Comparison of ENCODE assay signal across 1 cellular context in genomic region chr11:75812542-75813040, GRCh38.
TF ChIP-seq lines count a peak whose summit lies in the region.

No MANE protein-coding gene starts in this region.

TF ChIP-seq in SK-N-SH, 30 proteins besides CTCF, POLR2A, EP300 and RAD21 (continued from another document):
- no peak for TF ChIP-seq TAF1 (IDR thresholded peaks at IDR 0.05; ENCODE audit: borderline replicate concordance, low read depth, low read length)
- TF ChIP-seq GABPA (IDR thresholded peaks at IDR 0.05; ENCODE audit: low read depth) = no peak
- TF ChIP-seq JUND (IDR thresholded peaks at IDR 0.05) = no peak
- TF ChIP-seq MAX (IDR thresholded peaks at IDR 0.05; ENCODE audit: low read depth) = no peak
- no peak for TF ChIP-seq CHD2 (IDR thresholded peaks at IDR 0.05; ENCODE audit: low read length, partially characterized antibody)
- no peak for TF ChIP-seq MEF2A (IDR thresholded peaks at IDR 0.05; ENCODE audit: borderline replicate concordance, low read depth)
- no peak for TF ChIP-seq GATA2 (CRISPR knock-in tag; IDR thresholded peaks at IDR 0.05)
- TF ChIP-seq FOXM1 (IDR thresholded peaks at IDR 0.05; ENCODE audit: low read depth) = no peak
